7 cellular contexts compared by ENCODE assay signal in genomic region chr5:133170756-133171387, GRCh38.
DNase-seq lines count a peak whose midpoint lies in the region; ATAC-seq and TF ChIP-seq lines count a peak whose summit lies in the region.
"Not testable (repeated sequence)": the region's sequence is repeated elsewhere in the genome, so short reads cannot be mapped to it uniquely, and the experiment has no call there.

No MANE protein-coding gene starts in this region.

- intact Hi-C loops in mucosa of descending colon (cut with DNase I, micrococcal nuclease): not testable (repeated sequence)

- DNase-seq in HT-29 (ENCODE audit: low spot score): peak; percentile 79
- DNase-seq in NCI-H748 (lab: John Stamatoyannopoulos, UW; ENCODE audit: unreplicated experiment): peak; percentile 90
- peak; percentile 14 for DNase-seq in activated CD4-positive, CD25-positive, alpha-beta regulatory T cell treated with anti-CD3 and anti-CD28 coated beads, Interleukin-2, amount 50 U/mL, for 16 hours (ENCODE audit: low read depth, low spot score)
- peak; percentile 52 for DNase-seq in activated T-cell treated with anti-CD3 and anti-CD28 coated beads for 1 hour (ENCODE audit: low read depth)
- DNase-seq in activated naive CD4-positive, alpha-beta T cell treated with anti-CD3 and anti-CD28 coated beads, Interleukin-2, amount 50 U/mL, for 16 hours: peak; percentile 40
- peak; percentile 55 to 81 (median 66) for DNase-seq in mucosa of descending colon
- peak in 2 of 3 experiments; percentile 9 to 18 for DNase-seq in stimulated activated CD4-positive, alpha-beta T cell treated with anti-CD3 and anti-CD28 coated beads, TNF-alpha, amount 100 ng/mL, for 4 hours (ENCODE audit: low read depth in 3 of 3)

- ATAC-seq in mucosa of descending colon: peak; percentile 34

- not testable (repeated sequence) for H3K9me3 ChIP-seq in mucosa of descending colon

- not testable (repeated sequence) for H3K36me3 ChIP-seq in mucosa of descending colon (ENCODE audit: low read depth)

- not testable (repeated sequence) for H3K4me3 ChIP-seq in mucosa of descending colon

- H3K4me1 ChIP-seq in mucosa of descending colon (ENCODE audit: low read depth): not testable (repeated sequence)

- TF ChIP-seq CTCF in mucosa of descending colon (IDR thresholded peaks at IDR 0.05): not testable (repeated sequence)

Comparison
In these comparisons a context has a peak if more than half of its experiments do, and no peak if none do; other contexts are left out.
1. DNase-seq: peak in every context shown above with its lines; median percentile 90 in NCI-H748; 79 in HT-29; 66 in mucosa of descending colon; 52 in activated T-cell treated with anti-CD3 and anti-CD28 coated beads for 1 hour; 40 in activated naive CD4-positive, alpha-beta T cell treated with anti-CD3 and anti-CD28 coated beads, Interleukin-2, amount 50 U/mL, for 16 hours; 14 in activated CD4-positive, CD25-positive, alpha-beta regulatory T cell treated with anti-CD3 and anti-CD28 coated beads, Interleukin-2, amount 50 U/mL, for 16 hours; 14 in stimulated activated CD4-positive, alpha-beta T cell treated with anti-CD3 and anti-CD28 coated beads, TNF-alpha, amount 100 ng/mL, for 4 hours.